18 cellular contexts compared by ENCODE assay signal in genomic region chr22:47013861-47014635, GRCh38.
DNase-seq lines count a peak whose midpoint lies in the region; ATAC-seq and TF ChIP-seq lines count a peak whose summit lies in the region.
"Had no signal": no experiment of that assay in that cellular context is flagged by ENCODE, and none has a peak within 500 bp of the region (broad histone marks: within the 10 kb centered on the region; RNA-seq: fewer than 3 reads in every experiment).

No MANE protein-coding gene starts in this region.

- TF ChIP-seq CTCF in WTC11 (IDR thresholded peaks at IDR 0.05) (no peak), osteoblast (IDR thresholded peaks at IDR 0.05; ENCODE audit: extremely low read depth, low read depth, low read length) (no peak), CD14-positive monocyte (IDR thresholded peaks at IDR 0.05) (no peak)

- H3K36me3 ChIP-seq in osteoblast (ENCODE audit: insufficient read depth, low read length) = peaks cover 6% of the 10 kb centered on the region
- H3K36me3 ChIP-seq: BE2C had no signal

- H3K4me2 ChIP-seq in osteoblast (ENCODE audit: insufficient read depth, low read length) = no peak overlapping the region
- H3K4me2 ChIP-seq: GM23338 had no signal

- intact Hi-C loops in CD14-positive monocyte (cut with micrococcal nuclease) = no loop called here

- peak overlapping the region; percentile 33 for H3K27ac ChIP-seq in osteoblast (ENCODE audit: low read depth, low read length)
- H3K27ac ChIP-seq: RWPE1 had no signal

- H3K27me3 ChIP-seq in osteoblast (ENCODE audit: insufficient read depth, low read length) = no peaks in the 10 kb centered on the region
- H3K27me3 ChIP-seq: BE2C had no signal

- no peak overlapping the region for H2AFZ ChIP-seq in osteoblast (ENCODE audit: low read length)
- H2AFZ ChIP-seq: GM23338 had no signal

- peaks cover 44% of the 10 kb centered on the region for H4K20me1 ChIP-seq in osteoblast (ENCODE audit: insufficient read depth, low read length)

- peaks cover 11% of the 10 kb centered on the region for H3K4me1 ChIP-seq in osteoblast (ENCODE audit: insufficient read depth, low read length)
- H3K4me1 ChIP-seq: BE2C had no signal

- CTCF ChIA-PET in WTC11 (lab: Charles Lee) = interaction anchor here (0.6 to 2.2 kb wide), 10 partner anchors 9 to 215 kb away, joined by 3 to 18 read pairs (median 8); no protein-coding TSS in a partner anchor

- H3K36me3 Mint-ChIP-seq in activated naive CD8-positive, alpha-beta T cell treated with anti-CD3 and anti-CD28 coated beads, Interleukin-2, amount 10 ng/mL, durations not matched to agents 7 days and 5 days = peaks cover 8% of the 10 kb centered on the region
- peaks cover 8% of the 10 kb centered on the region for H3K36me3 Mint-ChIP-seq in activated naive CD8-positive, alpha-beta T cell treated with anti-CD3 and anti-CD28 coated beads for 36 hours
- H3K36me3 Mint-ChIP-seq in WTC11 = peaks cover under 1% of the 10 kb centered on the region; the same call in 1 of the 2 replicates
- H3K36me3 Mint-ChIP-seq in CD14-positive monocyte = peaks cover 32 to 62% of the 10 kb centered on the region in 2 donors
- H3K36me3 Mint-ChIP-seq in effector memory CD8-positive, alpha-beta T cell (ENCODE audit: insufficient read depth) = peaks cover 3% of the 10 kb centered on the region

- H3K4me3 Mint-ChIP-seq in activated naive CD8-positive, alpha-beta T cell treated with anti-CD3 and anti-CD28 coated beads, Interleukin-2, amount 10 ng/mL, durations not matched to agents 7 days and 5 days = no peak overlapping the region
- no peak overlapping the region for H3K4me3 Mint-ChIP-seq in activated naive CD8-positive, alpha-beta T cell treated with anti-CD3 and anti-CD28 coated beads for 36 hours
- no peak overlapping the region for H3K4me3 Mint-ChIP-seq in WTC11
- H3K4me3 Mint-ChIP-seq in CD14-positive monocyte = no peak overlapping the region
- no peak overlapping the region for H3K4me3 Mint-ChIP-seq in effector memory CD8-positive, alpha-beta T cell
- H3K4me3 Mint-ChIP-seq: CD8-positive, alpha-beta T cell; GM23338 had no signal

- H3K9me3 ChIP-seq in osteoblast (ENCODE audit: low read depth, low read length) = no peaks in the 10 kb centered on the region
- H3K9me3 ChIP-seq: BE2C had no signal

- POLR2A ChIA-PET in activated naive CD8-positive, alpha-beta T cell treated with anti-CD3 and anti-CD28 coated beads, Interleukin-2, amount 10 ng/mL, durations not matched to agents 7 days and 5 days (lab: Charles Lee) = no interaction called here
- POLR2A ChIA-PET in WTC11 (lab: Charles Lee) = interaction anchor here (0.6 kb wide), 1 partner anchor 89 kb away, joined by 6 read pairs; no protein-coding TSS in a partner anchor

- H3K27me3 Mint-ChIP-seq in activated naive CD8-positive, alpha-beta T cell treated with anti-CD3 and anti-CD28 coated beads, Interleukin-2, amount 10 ng/mL, durations not matched to agents 7 days and 5 days = no peaks in the 10 kb centered on the region
- no peaks in the 10 kb centered on the region for H3K27me3 Mint-ChIP-seq in activated naive CD8-positive, alpha-beta T cell treated with anti-CD3 and anti-CD28 coated beads for 36 hours
- H3K27me3 Mint-ChIP-seq in WTC11 (ENCODE audit: low read depth) (no peaks in the 10 kb centered on the region), CD14-positive monocyte (ENCODE audit: low read depth in 3 of 3) (peaks cover 0 to 2% (median 0%) of the 10 kb centered on the region in 3 donors)
- H3K27me3 Mint-ChIP-seq in effector memory CD8-positive, alpha-beta T cell = no peaks in the 10 kb centered on the region

- H3K4me1 Mint-ChIP-seq in activated naive CD8-positive, alpha-beta T cell treated with anti-CD3 and anti-CD28 coated beads, Interleukin-2, amount 10 ng/mL, durations not matched to agents 7 days and 5 days = peaks cover 7% of the 10 kb centered on the region
- no peaks in the 10 kb centered on the region for H3K4me1 Mint-ChIP-seq in activated naive CD8-positive, alpha-beta T cell treated with anti-CD3 and anti-CD28 coated beads for 36 hours
- H3K4me1 Mint-ChIP-seq in WTC11 (peaks cover 13% of the 10 kb centered on the region), CD14-positive monocyte (no peaks in the 10 kb centered on the region)
- H3K4me1 Mint-ChIP-seq in effector memory CD8-positive, alpha-beta T cell (ENCODE audit: low read depth in 2 of 2) = peaks cover 22 to 24% of the 10 kb centered on the region in 2 donors

- H3K79me2 ChIP-seq in osteoblast (ENCODE audit: insufficient read depth, low read length) = peaks cover 3% of the 10 kb centered on the region

- no peak for ATAC-seq in activated naive CD8-positive, alpha-beta T cell treated with anti-CD3 and anti-CD28 coated beads, Interleukin-2, amount 10 ng/mL, durations not matched to agents 7 days and 5 days (ENCODE audit: low read depth)
- ATAC-seq in WTC11 = no peak
- ATAC-seq in effector memory CD8-positive, alpha-beta T cell (replicated peaks) = no peak
- ATAC-seq: CD8-positive, alpha-beta T cell; GM23338 had no signal

- DNase-seq in activated naive CD8-positive, alpha-beta T cell treated with anti-CD3 and anti-CD28 coated beads, Interleukin-2, amount 10 ng/mL, durations not matched to agents 7 days and 5 days = peak; percentile 16
- DNase-seq in activated naive CD8-positive, alpha-beta T cell treated with anti-CD3 and anti-CD28 coated beads for 36 hours = no peak
- DNase-seq in WTC11 (ENCODE audit: low spot score) (no peak), osteoblast (ENCODE audit: insufficient read length, low spot score, missing footprints) (peak; percentile 15), DMS114 treated with DMSO at 0.1 percent for 48 hours (lab: John Stamatoyannopoulos, UW; ENCODE audit: unreplicated experiment) (no peak), CD14-positive monocyte (ENCODE audit: low spot score) (no peak)
- no peak for DNase-seq in effector memory CD8-positive, alpha-beta T cell
- DNase-seq: BE2C; Calu3; CD8-positive, alpha-beta T cell; DMS53; IMR-90; NCI-H187; NCI-H2107; NCI-H510A; NCI-H82 had no signal

- H3K9me3 Mint-ChIP-seq in activated naive CD8-positive, alpha-beta T cell treated with anti-CD3 and anti-CD28 coated beads, Interleukin-2, amount 10 ng/mL, durations not matched to agents 7 days and 5 days = peaks cover 1% of the 10 kb centered on the region
- no peaks in the 10 kb centered on the region for H3K9me3 Mint-ChIP-seq in activated naive CD8-positive, alpha-beta T cell treated with anti-CD3 and anti-CD28 coated beads for 36 hours
- 0 out of 2 replicates have a peak, but pooled peaks cover under 1% of the 10 kb centered on the region for H3K9me3 Mint-ChIP-seq in WTC11
- H3K9me3 Mint-ChIP-seq in CD14-positive monocyte = peaks cover 0 to 12% (median 6%) of the 10 kb centered on the region in 7 donors
- H3K9me3 Mint-ChIP-seq in effector memory CD8-positive, alpha-beta T cell = no peaks in the 10 kb centered on the region
- H3K9me3 Mint-ChIP-seq: CD8-positive, alpha-beta T cell; GM23338 had no signal

- H3K4me3 ChIP-seq in osteoblast (ENCODE audit: insufficient read depth, low read length) = no peak overlapping the region
- H3K4me3 ChIP-seq: GM23338 had no signal

- H3K27ac Mint-ChIP-seq in activated naive CD8-positive, alpha-beta T cell treated with anti-CD3 and anti-CD28 coated beads, Interleukin-2, amount 10 ng/mL, durations not matched to agents 7 days and 5 days = peak overlapping the region; percentile 35
- no peak overlapping the region for H3K27ac Mint-ChIP-seq in activated naive CD8-positive, alpha-beta T cell treated with anti-CD3 and anti-CD28 coated beads for 36 hours
- H3K27ac Mint-ChIP-seq in WTC11 (peak overlapping the region; percentile 18; the same call in 1 of the 2 replicates), CD14-positive monocyte (no peak overlapping the region)
- H3K27ac Mint-ChIP-seq in effector memory CD8-positive, alpha-beta T cell = peak overlapping the region in 1 of 2 donors; percentile 29
- H3K27ac Mint-ChIP-seq: CD8-positive, alpha-beta T cell had no signal

TF ChIP-seq in WTC11, 78 proteins besides CTCF, POLR2A, EP300 and RAD21:
- TF ChIP-seq GTF2I (CRISPR knock-in tag; conservative IDR thresholded peaks at IDR 0.05) = no peak
- no peak for TF ChIP-seq ESRRA (CRISPR knock-in tag; IDR thresholded peaks at IDR 0.05; ENCODE audit: borderline replicate concordance)
- no peak for TF ChIP-seq ZNF423 (CRISPR knock-in tag; IDR thresholded peaks at IDR 0.05)
- TF ChIP-seq E2F4 (CRISPR knock-in tag; IDR thresholded peaks at IDR 0.05; ENCODE audit: borderline replicate concordance, low read depth) = no peak
- TF ChIP-seq RELA (CRISPR knock-in tag; IDR thresholded peaks at IDR 0.05; ENCODE audit: borderline replicate concordance) = no peak
TF ChIP-seq in WTC11: peak in this region for 0.

Comparison
In these comparisons a context has a peak if more than half of its experiments do, and no peak if none do; other contexts are left out.
1. DNase-seq: peak in activated naive CD8-positive, alpha-beta T cell treated with anti-CD3 and anti-CD28 coated beads, Interleukin-2, amount 10 ng/mL, durations not matched to agents 7 days and 5 days (single experiment) and osteoblast (single experiment); none in activated naive CD8-positive, alpha-beta T cell treated with anti-CD3 and anti-CD28 coated beads for 36 hours (single experiment), WTC11 (single experiment), DMS114 treated with DMSO at 0.1 percent for 48 hours (single experiment), CD14-positive monocyte (single experiment) and effector memory CD8-positive, alpha-beta T cell (0 of 3).
2. H3K27ac Mint-ChIP-seq: peak in activated naive CD8-positive, alpha-beta T cell treated with anti-CD3 and anti-CD28 coated beads, Interleukin-2, amount 10 ng/mL, durations not matched to agents 7 days and 5 days (single experiment) and WTC11 (single experiment); none in activated naive CD8-positive, alpha-beta T cell treated with anti-CD3 and anti-CD28 coated beads for 36 hours (single experiment) and CD14-positive monocyte (0 of 7).